In the genomic region with DNA sequence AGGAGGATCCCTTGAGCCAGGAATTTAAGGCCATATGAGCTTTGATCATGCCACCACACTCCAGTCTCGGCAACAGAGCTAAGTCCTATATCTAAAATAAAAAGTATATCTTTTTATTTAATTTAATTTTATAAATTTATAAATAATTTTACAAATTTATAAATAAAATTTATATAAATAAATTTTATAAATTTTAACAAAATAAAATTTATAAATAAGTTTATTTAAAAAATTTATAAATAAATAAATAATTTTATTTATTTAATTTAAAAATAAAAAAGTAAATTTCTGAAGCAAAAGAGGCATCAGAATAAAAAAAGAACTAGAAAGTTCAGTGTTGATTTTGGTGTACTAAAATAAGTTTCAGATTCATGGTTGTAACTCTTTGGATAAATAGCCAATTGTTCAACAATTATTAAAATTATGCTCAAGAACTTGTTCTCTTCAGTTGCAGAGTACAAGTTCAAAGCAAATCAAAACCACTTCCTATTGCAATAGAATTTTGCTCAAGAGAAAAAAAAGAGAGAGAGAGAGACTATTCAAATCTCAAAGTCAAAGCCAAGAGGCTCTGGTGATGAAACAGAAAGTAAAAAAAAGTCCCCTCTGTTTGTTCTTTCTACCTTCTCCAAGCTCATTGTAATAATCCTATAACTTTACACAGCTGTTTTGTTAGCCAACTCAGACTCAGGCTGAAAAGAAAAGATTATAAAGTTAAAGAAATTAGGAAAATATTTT, we compare ENCODE assay signal across 10 cellular contexts.
A peak's percentile ranks its signal among the peaks of the same experiment; 100 is the strongest.
DNase-seq lines count a peak whose midpoint lies in the region; ATAC-seq, FAIRE-seq and TF ChIP-seq lines count a peak whose summit lies in the region.
"Had no signal": no experiment of that assay in that cellular context is flagged by ENCODE, and none has a peak within 500 bp of the region (broad histone marks: within the 10 kb centered on the region; RNA-seq: fewer than 3 reads in every experiment).

No MANE protein-coding gene starts in this region.

- H3K36me3 Mint-ChIP-seq in T-helper 2 cell treated with Interferon-gamma antibody and Interleukin-4, amounts not matched to agents 5 μg/mL and 100 μg/mL, for 36 hours (ENCODE audit: low read depth), result no peaks in the 10 kb centered on the region
- no peaks in the 10 kb centered on the region for H3K36me3 Mint-ChIP-seq in immature natural killer cell
- H3K36me3 Mint-ChIP-seq: activated naive CD4-positive, alpha-beta T cell treated with anti-CD3 and anti-CD28 coated beads, Interleukin-2, amount 10 ng/mL, durations not matched to agents 7 days and 5 days had no signal

- H3K4me1 Mint-ChIP-seq in T-helper 2 cell treated with Interferon-gamma antibody and Interleukin-4, amounts not matched to agents 5 μg/mL and 100 μg/mL, for 36 hours (ENCODE audit: low read depth), result no peaks in the 10 kb centered on the region
- no peaks in the 10 kb centered on the region for H3K4me1 Mint-ChIP-seq in immature natural killer cell
- H3K4me1 Mint-ChIP-seq: activated naive CD4-positive, alpha-beta T cell treated with anti-CD3 and anti-CD28 coated beads, Interleukin-2, amount 10 ng/mL, durations not matched to agents 7 days and 5 days had no signal

- FAIRE-seq in HTR-8/SVneo (lab: Jason Lieb, UNC), result no peak

- peaks cover 10% of the 10 kb centered on the region for H3K9me3 Mint-ChIP-seq in T-helper 2 cell treated with Interferon-gamma antibody and Interleukin-4, amounts not matched to agents 5 μg/mL and 100 μg/mL, for 36 hours
- H3K9me3 Mint-ChIP-seq in immature natural killer cell, result peaks cover 2 to 32% (median 21%) of the 10 kb centered on the region in 6 donors
- H3K9me3 Mint-ChIP-seq: activated naive CD4-positive, alpha-beta T cell treated with anti-CD3 and anti-CD28 coated beads, Interleukin-2, amount 10 ng/mL, durations not matched to agents 7 days and 5 days had no signal

- no peak overlapping the region for H3K4me3 Mint-ChIP-seq in T-helper 2 cell treated with Interferon-gamma antibody and Interleukin-4, amounts not matched to agents 5 μg/mL and 100 μg/mL, for 36 hours
- H3K4me3 Mint-ChIP-seq in immature natural killer cell, result no peak overlapping the region
- H3K4me3 Mint-ChIP-seq: activated naive CD4-positive, alpha-beta T cell treated with anti-CD3 and anti-CD28 coated beads, Interleukin-2, amount 10 ng/mL, durations not matched to agents 7 days and 5 days had no signal

- H3K27ac Mint-ChIP-seq in T-helper 2 cell treated with Interferon-gamma antibody and Interleukin-4, amounts not matched to agents 5 μg/mL and 100 μg/mL, for 36 hours, result no peak overlapping the region
- no peak overlapping the region for H3K27ac Mint-ChIP-seq in immature natural killer cell
- H3K27ac Mint-ChIP-seq: activated naive CD4-positive, alpha-beta T cell treated with anti-CD3 and anti-CD28 coated beads, Interleukin-2, amount 10 ng/mL, durations not matched to agents 7 days and 5 days had no signal

- H3K27me3 Mint-ChIP-seq in T-helper 2 cell treated with Interferon-gamma antibody and Interleukin-4, amounts not matched to agents 5 μg/mL and 100 μg/mL, for 36 hours (ENCODE audit: low read depth), result no peaks in the 10 kb centered on the region
- no peaks in the 10 kb centered on the region for H3K27me3 Mint-ChIP-seq in immature natural killer cell (ENCODE audit: low read depth in 3 of 3)
- H3K27me3 Mint-ChIP-seq: activated naive CD4-positive, alpha-beta T cell treated with anti-CD3 and anti-CD28 coated beads, Interleukin-2, amount 10 ng/mL, durations not matched to agents 7 days and 5 days had no signal

- DNase-seq in GM10266 (ENCODE audit: extremely low spot score) (peak; percentile 23), astrocyte of the hippocampus (ENCODE audit: low read depth, low spot score) (peak; percentile 8), HK-2 (ENCODE audit: unreplicated experiment) (no peak), HTR-8/SVneo (ENCODE audit: insufficient read length, low spot score) (no peak), immature natural killer cell (no peak)
- DNase-seq in T-helper 2 cell treated with Interferon-gamma antibody and Interleukin-4, amounts not matched to agents 5 μg/mL and 100 μg/mL, for 36 hours (ENCODE audit: low spot score), result no peak
- DNase-seq: activated naive CD4-positive, alpha-beta T cell treated with anti-CD3 and anti-CD28 coated beads, Interleukin-2, amount 10 ng/mL, durations not matched to agents 7 days and 5 days; NCI-H2029 treated with DMSO at 0.1 percent for 48 hours had no signal

- peak; percentile 92 for ATAC-seq in GM21515 (IDR thresholded peaks at IDR 0.05; ENCODE audit: unreplicated experiment)
- ATAC-seq in HG03460 (IDR thresholded peaks at IDR 0.05; ENCODE audit: unreplicated experiment), result peak; percentile 88

- no peak for TF ChIP-seq CTCF in GM10266 (IDR thresholded peaks at IDR 0.05; ENCODE audit: control insufficient read depth, insufficient read depth, low read depth, missing control alignments)

Comparison
In these comparisons a context has a peak if more than half of its experiments do, and no peak if none do; other contexts are left out.
1. DNase-seq: peak in GM10266 (single experiment) and astrocyte of the hippocampus (single experiment); none in HK-2 (single experiment), T-helper 2 cell treated with Interferon-gamma antibody and Interleukin-4, amounts not matched to agents 5 μg/mL and 100 μg/mL, for 36 hours (single experiment), HTR-8/SVneo (single experiment) and immature natural killer cell (0 of 3).